ENCODE assay signal across 1 cellular context in the genomic region with DNA sequence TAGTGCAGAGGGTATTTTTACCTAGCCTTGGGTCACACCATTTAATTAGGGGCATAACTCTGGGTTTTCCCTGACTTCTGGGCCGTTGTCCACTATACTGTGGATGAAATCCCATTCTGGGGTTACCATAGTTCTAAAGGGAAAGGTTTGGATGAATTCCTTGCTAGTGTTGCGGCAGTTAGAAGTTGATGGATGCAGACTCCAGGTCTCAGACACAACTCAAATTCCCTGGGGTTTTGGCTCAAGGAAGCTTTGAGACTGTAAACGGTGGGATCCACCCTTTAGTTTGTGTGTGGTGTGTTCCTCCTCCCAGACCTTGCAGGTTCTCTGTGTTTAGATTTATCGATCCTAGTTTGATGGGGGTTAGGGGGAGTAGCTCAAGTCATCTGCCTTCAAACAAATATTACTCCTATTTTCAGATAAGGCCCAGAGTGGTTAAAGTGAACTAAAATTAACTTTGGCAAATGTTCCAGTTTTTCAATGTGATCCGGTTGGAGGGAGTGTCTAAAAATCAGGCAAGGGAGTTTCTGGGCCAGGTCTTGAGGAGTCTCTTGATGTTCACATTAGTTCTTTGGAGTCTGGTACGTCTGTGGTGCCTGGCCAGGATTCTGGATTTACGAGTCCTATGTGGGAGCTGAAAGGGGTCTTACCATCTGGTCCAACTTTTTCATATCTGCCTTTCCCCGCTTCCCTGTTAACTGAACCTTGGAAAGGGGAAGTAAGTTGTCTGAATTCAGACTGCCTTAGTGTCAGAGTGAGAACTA.
TF ChIP-seq lines count a peak whose summit lies in the region.

No MANE protein-coding gene starts in this region.

TF ChIP-seq in liver, 16 proteins besides CTCF, POLR2A, EP300 and RAD21 (continued from another document):
- TF ChIP-seq, protein P1, sequence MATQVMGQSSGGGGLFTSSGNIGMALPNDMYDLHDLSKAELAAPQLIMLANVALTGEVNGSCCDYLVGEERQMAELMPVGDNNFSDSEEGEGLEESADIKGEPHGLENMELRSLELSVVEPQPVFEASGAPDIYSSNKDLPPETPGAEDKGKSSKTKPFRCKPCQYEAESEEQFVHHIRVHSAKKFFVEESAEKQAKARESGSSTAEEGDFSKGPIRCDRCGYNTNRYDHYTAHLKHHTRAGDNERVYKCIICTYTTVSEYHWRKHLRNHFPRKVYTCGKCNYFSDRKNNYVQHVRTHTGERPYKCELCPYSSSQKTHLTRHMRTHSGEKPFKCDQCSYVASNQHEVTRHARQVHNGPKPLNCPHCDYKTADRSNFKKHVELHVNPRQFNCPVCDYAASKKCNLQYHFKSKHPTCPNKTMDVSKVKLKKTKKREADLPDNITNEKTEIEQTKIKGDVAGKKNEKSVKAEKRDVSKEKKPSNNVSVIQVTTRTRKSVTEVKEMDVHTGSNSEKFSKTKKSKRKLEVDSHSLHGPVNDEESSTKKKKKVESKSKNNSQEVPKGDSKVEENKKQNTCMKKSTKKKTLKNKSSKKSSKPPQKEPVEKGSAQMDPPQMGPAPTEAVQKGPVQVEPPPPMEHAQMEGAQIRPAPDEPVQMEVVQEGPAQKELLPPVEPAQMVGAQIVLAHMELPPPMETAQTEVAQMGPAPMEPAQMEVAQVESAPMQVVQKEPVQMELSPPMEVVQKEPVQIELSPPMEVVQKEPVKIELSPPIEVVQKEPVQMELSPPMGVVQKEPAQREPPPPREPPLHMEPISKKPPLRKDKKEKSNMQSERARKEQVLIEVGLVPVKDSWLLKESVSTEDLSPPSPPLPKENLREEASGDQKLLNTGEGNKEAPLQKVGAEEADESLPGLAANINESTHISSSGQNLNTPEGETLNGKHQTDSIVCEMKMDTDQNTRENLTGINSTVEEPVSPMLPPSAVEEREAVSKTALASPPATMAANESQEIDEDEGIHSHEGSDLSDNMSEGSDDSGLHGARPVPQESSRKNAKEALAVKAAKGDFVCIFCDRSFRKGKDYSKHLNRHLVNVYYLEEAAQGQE (IDR thresholded peaks at IDR 0.05) = no peak
- no peak for TF ChIP-seq JUND (IDR thresholded peaks at IDR 0.05)
